8 cellular contexts compared by ENCODE assay signal in genomic region chr2:200373973-200374416, GRCh38.
DNase-seq lines count a peak whose midpoint lies in the region; ATAC-seq lines count a peak whose summit lies in the region.

No MANE protein-coding gene starts in this region.

- H3K36me3 Mint-ChIP-seq in T-helper 2 cell treated with Interferon-gamma antibody and Interleukin-4, amounts not matched to agents 5 μg/mL and 100 μg/mL, for 36 hours (ENCODE audit: low read depth), result no peaks in the 10 kb centered on the region
- no peaks in the 10 kb centered on the region for H3K36me3 Mint-ChIP-seq in memory B cell

- peak overlapping the region; percentile 95 for H3K27ac Mint-ChIP-seq in T-helper 2 cell treated with Interferon-gamma antibody and Interleukin-4, amounts not matched to agents 5 μg/mL and 100 μg/mL, for 36 hours
- no peak overlapping the region for H3K27ac Mint-ChIP-seq in memory B cell

- peak; percentile 25 for DNase-seq in activated naive CD4-positive, alpha-beta T cell treated with Interleukin-2 at 50 U/mL for 16 hours
- DNase-seq in activated naive CD4-positive, alpha-beta T cell (lab: John Stamatoyannopoulos, UW), result no peak
- DNase-seq in T-helper 2 cell treated with Interferon-gamma antibody and Interleukin-4, amounts not matched to agents 5 μg/mL and 100 μg/mL, for 36 hours (ENCODE audit: low spot score), result peak; percentile 55
- DNase-seq in memory B cell (ENCODE audit: low spot score in 2 of 2), result peak in 1 of 2 donors; percentile 1
- no peak for DNase-seq in DMS 273 (lab: John Stamatoyannopoulos, UW; ENCODE audit: unreplicated experiment)
- DNase-seq in NOMO-1 treated with dmso at 0.1 percent for 144 hours (lab: John Stamatoyannopoulos, UW; ENCODE audit: unreplicated experiment), result no peak
- no peak for DNase-seq in iPS-NIHi11 (ENCODE audit: low spot score)

- no peaks in the 10 kb centered on the region for H3K9me3 Mint-ChIP-seq in T-helper 2 cell treated with Interferon-gamma antibody and Interleukin-4, amounts not matched to agents 5 μg/mL and 100 μg/mL, for 36 hours
- H3K9me3 Mint-ChIP-seq in memory B cell, result no peaks in the 10 kb centered on the region

- H3K27me3 Mint-ChIP-seq in T-helper 2 cell treated with Interferon-gamma antibody and Interleukin-4, amounts not matched to agents 5 μg/mL and 100 μg/mL, for 36 hours (ENCODE audit: low read depth), result no peaks in the 10 kb centered on the region
- peaks cover 2% of the 10 kb centered on the region for H3K27me3 Mint-ChIP-seq in memory B cell

- peaks cover 46% of the 10 kb centered on the region for H3K4me1 Mint-ChIP-seq in T-helper 2 cell treated with Interferon-gamma antibody and Interleukin-4, amounts not matched to agents 5 μg/mL and 100 μg/mL, for 36 hours (ENCODE audit: low read depth)
- peaks cover 8% of the 10 kb centered on the region for H3K4me1 Mint-ChIP-seq in memory B cell

- ATAC-seq in HG02973 (IDR thresholded peaks at IDR 0.05; ENCODE audit: unreplicated experiment) (peak; percentile 95), memory B cell (ENCODE audit: low read depth) (peak; percentile 93)

- H3K4me3 Mint-ChIP-seq in T-helper 2 cell treated with Interferon-gamma antibody and Interleukin-4, amounts not matched to agents 5 μg/mL and 100 μg/mL, for 36 hours, result peak overlapping the region; percentile 89
- peak overlapping the region; percentile 80 for H3K4me3 Mint-ChIP-seq in memory B cell

Comparison
In these comparisons a context has a peak if more than half of its experiments do, and no peak if none do; other contexts are left out.
1. DNase-seq: peak in activated naive CD4-positive, alpha-beta T cell treated with Interleukin-2 at 50 U/mL for 16 hours (single experiment) and T-helper 2 cell treated with Interferon-gamma antibody and Interleukin-4, amounts not matched to agents 5 μg/mL and 100 μg/mL, for 36 hours (single experiment); none in activated naive CD4-positive, alpha-beta T cell (0 of 4), DMS 273 (single experiment), NOMO-1 treated with dmso at 0.1 percent for 144 hours (single experiment) and iPS-NIHi11 (single experiment).